In genomic region chr17:81278831-81279230, GRCh38 we compare ENCODE assay signal across 23 cellular contexts.
"Had no signal": no experiment of that assay in that cellular context is flagged by ENCODE, and none has a peak within 500 bp of the region (broad histone marks: within the 10 kb centered on the region; RNA-seq: fewer than 3 reads in every experiment).

No MANE protein-coding gene starts in this region.

- ATAC-seq: activated CD8-positive, alpha-beta T cell treated with anti-CD3 and anti-CD28 coated beads for 36 hours; gastrocnemius medialis; left colon; natural killer cell; SK-N-SH treated with all-trans-retinoic acid at 6 μM for 48 hours; stimulated activated naive B cell treated with anti-CD40 and anti-IgM and Interleukin-4, amounts not matched to agents 10 μg/mL and 1 μg/mL and 100 μg/mL, for 72 hours had no signal

- H3K9ac ChIP-seq: neural progenitor cell had no signal

- H3K4me3 ChIP-seq: breast epithelium, gastrocnemius medialis, neural progenitor cell, smooth muscle cell, testis, transverse colon had no signal

- H3K4me1 ChIP-seq: breast epithelium, gastrocnemius medialis, neural progenitor cell had no signal

- H3K27ac ChIP-seq: breast epithelium, epithelial cell of prostate, gastrocnemius medialis, neural progenitor cell had no signal

- H2AFZ ChIP-seq: neural progenitor cell had no signal

- H3K9me3 ChIP-seq: breast epithelium, gastrocnemius medialis, testis, transverse colon had no signal

- H3K36me3 ChIP-seq: breast epithelium, neural progenitor cell had no signal

- H3K4me2 ChIP-seq: neural progenitor cell, smooth muscle cell had no signal

- DNase-seq: activated CD4-positive, alpha-beta T cell treated with anti-CD3 and anti-CD28 coated beads, Interleukin-2, amount 50 U/mL, for 1 hour; activated CD4-positive, CD25-positive, alpha-beta regulatory T cell treated with anti-CD3 and anti-CD28 coated beads, Interleukin-2, amount 50 U/mL, for 72 hours; activated CD8-positive, alpha-beta T cell treated with anti-CD3 and anti-CD28 coated beads for 36 hours; activated T-cell treated with anti-CD3 and anti-CD28 coated beads, Interleukin-2, amount 50 U/mL, for 48 hours; effector CD4-positive, alpha-beta T cell; gastrocnemius medialis; hippocampal formation; immature natural killer cell; kidney; left colon; mesenchymal stem cell; natural killer cell; occipital lobe; stimulated activated CD4-positive, alpha-beta T cell treated with anti-CD3 and anti-CD28 coated beads, Interleukin-2, amount 100 ng/mL, for 24 hours; stimulated activated naive B cell treated with anti-CD40 and anti-IgM and Interleukin-4, amounts not matched to agents 10 μg/mL and 1 μg/mL and 100 μg/mL, for 72 hours; T-helper 2 cell; testis; transverse colon had no signal

- H3K27me3 ChIP-seq: breast epithelium, gastrocnemius medialis, neural progenitor cell, testis, transverse colon had no signal
